22 cellular contexts compared by ENCODE assay signal in genomic region chr9:82140471-82140870, GRCh38.
A peak's percentile ranks its signal among the peaks of the same experiment; 100 is the strongest.
DNase-seq lines count a peak whose midpoint lies in the region; ATAC-seq and TF ChIP-seq lines count a peak whose summit lies in the region.
"Had no signal": no experiment of that assay in that cellular context is flagged by ENCODE, and none has a peak within 500 bp of the region (broad histone marks: within the 10 kb centered on the region; RNA-seq: fewer than 3 reads in every experiment).

No MANE protein-coding gene starts in this region.

- no peak overlapping the region for H3K4me3 ChIP-seq in PC-9
- H3K4me3 ChIP-seq: GM23338 had no signal

- DNase-seq in DMS53 (lab: John Stamatoyannopoulos, UW) (peak; percentile 14), DMS53 treated with DMSO at 0.1 percent for 48 hours (lab: John Stamatoyannopoulos, UW; ENCODE audit: unreplicated experiment) (no peak), PC-9 (peak; percentile 57 to 64), type B pancreatic cell (ENCODE audit: extremely low spot score, unreplicated experiment) (no peak), HCEC 1CT (no peak), GM10248 (ENCODE audit: extremely low spot score) (no peak), NCI-H1694 treated with DMSO at 0.1 percent for 48 hours (lab: John Stamatoyannopoulos, UW) (no peak)
- DNase-seq: DMS 273 treated with DMSO at 0.1 percent for 48 hours, EL, KBM-7, MV-4-11, NCI-H1417, NCI-H1930, NCI-H446 treated with DMSO at 0.1 percent for 48 hours, NCI-H748 treated with DMSO at 0.1 percent for 48 hours, OCI-M1, RPMI8226 had no signal

- H3K9me3 ChIP-seq in PC-9 (ENCODE audit: insufficient read depth, low read depth): no peaks in the 10 kb centered on the region

- H3K4me1 ChIP-seq in PC-9 (replicated peaks; ENCODE audit: insufficient read depth): 0 out of 2 replicates have a peak, but pooled peaks cover 5% of the 10 kb centered on the region

- no peaks in the 10 kb centered on the region for H3F3A ChIP-seq in PC-9 (ENCODE audit: insufficient read depth, low read depth)

- H3K4me2 ChIP-seq in PC-9: no peak overlapping the region
- H3K4me2 ChIP-seq: GM23338 had no signal

- no peaks in the 10 kb centered on the region for H3K36me3 ChIP-seq in PC-9 (ENCODE audit: low read depth)

- H3K27me3 Mint-ChIP-seq in type B pancreatic cell: no peaks in the 10 kb centered on the region
- H3K27me3 Mint-ChIP-seq: B cell had no signal

- H3K4me1 Mint-ChIP-seq in type B pancreatic cell (ENCODE audit: unreplicated experiment): peaks cover 4% of the 10 kb centered on the region
- H3K4me1 Mint-ChIP-seq: B cell, GM23338 had no signal

- H3K27ac Mint-ChIP-seq in type B pancreatic cell: peak overlapping the region; percentile 48
- H3K27ac Mint-ChIP-seq: B cell, GM23338 had no signal

- peak overlapping the region; percentile 39 for H3K27ac ChIP-seq in PC-9
- H3K27ac ChIP-seq: 22Rv1 had no signal

- TF ChIP-seq CTCF in PC-9 (conservative IDR thresholded peaks at IDR 0.05) (no peak), type B pancreatic cell (conservative IDR thresholded peaks at IDR 0.05) (no peak), GM10248 (IDR thresholded peaks at IDR 0.05; ENCODE audit: control extremely low read depth, extremely low read depth, low read depth, missing control alignments) (no peak)

- H3K9me2 ChIP-seq in PC-9 (ENCODE audit: insufficient read depth): no peaks in the 10 kb centered on the region

- no peaks in the 10 kb centered on the region for H3K36me3 Mint-ChIP-seq in type B pancreatic cell

- no peaks in the 10 kb centered on the region for H4K20me1 ChIP-seq in PC-9 (ENCODE audit: insufficient read depth)

- H3K79me2 ChIP-seq in PC-9 (ENCODE audit: low read depth): no peaks in the 10 kb centered on the region

- H2AFZ ChIP-seq in PC-9: no peak overlapping the region
- H2AFZ ChIP-seq: GM23338 had no signal

- CTCF ChIA-PET in PC-9 (lab: Charles Lee) (interaction anchor here (0.6 to 0.7 kb wide), 2 partner anchors 221 to 813 kb away, joined by 3 to 4 read pairs; no protein-coding TSS in a partner anchor), GM10248 (lab: Yijun Ruan, JAX) (interaction anchor here (0.8 to 1.3 kb wide), 3 partner anchors 10 to 27 kb away, joined by 3 to 4 read pairs (median 3); no protein-coding TSS in a partner anchor)

- H3K4me3 Mint-ChIP-seq in type B pancreatic cell: no peak overlapping the region
- H3K4me3 Mint-ChIP-seq: B cell, GM23338 had no signal

- POLR2A ChIA-PET in PC-9 (lab: Charles Lee; ENCODE audit: unreplicated experiment) (no interaction called here), GM10248 (lab: Yijun Ruan, JAX) (no interaction called here)

- peak; percentile 98 for ATAC-seq in esophagus mucosa
- ATAC-seq: GM23338, HCT116 had no signal

- peaks cover 8% of the 10 kb centered on the region for H3K9me3 Mint-ChIP-seq in type B pancreatic cell

- intact Hi-C loops in PC-9 (cut with micrococcal nuclease; ENCODE audit: unreplicated experiment): no loop called here

- no peaks in the 10 kb centered on the region for H3K27me3 ChIP-seq in PC-9 (ENCODE audit: insufficient read depth, low read depth)

- no TSS peak for BruUV-seq in PC-9 (replicated peaks; lab: Mats Ljungman, UMichigan)

Comparison
In these comparisons a context has a peak if more than half of its experiments do, and no peak if none do; other contexts are left out.
1. DNase-seq: peak in DMS53 (single experiment) and PC-9 (2 of 2); none in DMS53 treated with DMSO at 0.1 percent for 48 hours (single experiment), type B pancreatic cell (single experiment), HCEC 1CT (single experiment), GM10248 (single experiment) and NCI-H1694 treated with DMSO at 0.1 percent for 48 hours (single experiment).